10 cellular contexts compared by ENCODE assay signal in genomic region chr1:243246916-243247315, GRCh38. TPM values are rescaled to one million over a fixed set of nuclear protein-coding genes. Genes with fewer than 3 reads are reported as not detected.
DNase-seq lines count a peak whose midpoint lies in the region; ATAC-seq, FAIRE-seq and TF ChIP-seq lines count a peak whose summit lies in the region.
"Had no signal": no experiment of that assay in that cellular context is flagged by ENCODE, and none has a peak within 500 bp of the region (broad histone marks: within the 10 kb centered on the region; RNA-seq: fewer than 3 reads in every experiment).

No MANE protein-coding gene starts in this region.

- H3K27me3 ChIP-seq in thoracic aorta (replicated peaks; ENCODE audit: insufficient read depth), result no peaks in the 10 kb centered on the region

- DNase-seq in H54 (ENCODE audit: insufficient read length, low spot score), result no peak
- peak; percentile 38 for DNase-seq in SIG-M5 (lab: John Stamatoyannopoulos, UW)
- peak; percentile 31 for DNase-seq in germinal center (ENCODE audit: low spot score)
- no peak for DNase-seq in thoracic aorta (ENCODE audit: low spot score)
- DNase-seq in D341Med (ENCODE audit: low spot score), result no peak
- DNase-seq in hypothalamus (lab: John Stamatoyannopoulos, UW), result no peak
- DNase-seq: effector memory CD8-positive, alpha-beta T cell; NCI-H524; T1000 had no signal

- peak overlapping the region in 1 of 2 donors; percentile 60 for H3K27ac ChIP-seq in thoracic aorta

- TF ChIP-seq CTCF in thoracic aorta (IDR thresholded peaks at IDR 0.05), result no peak

- ATAC-seq in thoracic aorta (ENCODE audit: insufficient number of reproducible peaks, low FRiP score, low read depth), result peak; percentile 35
- no peak for ATAC-seq in GM18870 (IDR thresholded peaks at IDR 0.05; ENCODE audit: unreplicated experiment)
- ATAC-seq: effector memory CD8-positive, alpha-beta T cell had no signal

- H3K4me3 ChIP-seq in thoracic aorta, result no peak overlapping the region

- TF ChIP-seq POLR2A in H54 (IDR thresholded peaks at IDR 0.05; ENCODE audit: low read depth, low read length), result no peak

- no peaks in the 10 kb centered on the region for H3K36me3 ChIP-seq in thoracic aorta

- H3K4me1 ChIP-seq in thoracic aorta (ENCODE audit: control insufficient read depth in 1 of 2, low read depth in 2 of 2), result peaks cover 29 to 38% of the 10 kb centered on the region in 2 donors

- FAIRE-seq in H54 (lab: Jason Lieb, UNC), result peak; percentile 11

- H3K9me3 ChIP-seq in thoracic aorta, result no peaks in the 10 kb centered on the region

RNA-seq across cellular contexts. Expression of gene CEP170, which starts 8.2 kb away (rescaled TPM):
- 10 to 100 TPM; 59.8 to 74.3 TPM for total RNA-seq in thoracic aorta

RNA-seq across cellular contexts. Expression of gene SDCCAG8, which starts 8.9 kb away (rescaled TPM):
- total RNA-seq in thoracic aorta, result 10 to 100 TPM; 23.2 to 91.0 TPM

Comparison
In these comparisons a context has a peak if more than half of its experiments do, and no peak if none do; other contexts are left out.
1. DNase-seq: peak in SIG-M5 (single experiment) and germinal center (single experiment); none in H54 (single experiment), thoracic aorta (single experiment), D341Med (single experiment) and hypothalamus (0 of 51).